ENCODE assay signal across 8 cellular contexts in the genomic region with DNA sequence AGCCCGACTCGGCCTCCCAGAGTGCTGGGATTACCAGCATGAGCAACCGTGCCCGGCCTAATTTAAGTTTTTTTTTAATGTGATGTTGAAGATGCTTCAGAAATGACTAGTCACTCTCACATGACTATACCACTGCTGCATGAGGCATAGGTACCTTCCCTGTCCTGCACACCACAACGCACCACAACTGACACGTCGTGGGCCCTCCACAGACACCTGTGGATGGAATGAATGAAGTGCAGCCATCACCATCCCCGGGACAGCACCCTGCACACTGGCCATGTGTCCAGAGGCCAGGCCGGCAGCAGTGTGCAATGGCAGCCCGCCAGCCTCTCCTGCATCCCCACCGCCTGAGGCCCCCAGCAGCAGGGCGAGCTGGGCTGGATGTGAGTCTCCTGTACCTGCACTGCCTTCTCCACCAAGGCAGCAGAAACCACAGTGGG. TPM values are rescaled to one million over a fixed set of nuclear protein-coding genes. Genes with fewer than 3 reads are reported as not detected.
A peak's percentile ranks its signal among the peaks of the same experiment; 100 is the strongest.
DNase-seq lines count a peak whose midpoint lies in the region; ATAC-seq, FAIRE-seq and TF ChIP-seq lines count a peak whose summit lies in the region.

No MANE protein-coding gene starts in this region.

- no peak overlapping the region for H3K4me3 ChIP-seq in GM12878

- CTCF ChIA-PET in GM12878 (lab: Yijun Ruan, JAX), result interaction anchor here (0.7 to 5.8 kb wide), 8 partner anchors 8 to 47 kb away, joined by 3 to 67 read pairs (median 6); no protein-coding TSS in a partner anchor

- intact Hi-C loops in GM12878 (cut with micrococcal nuclease; ENCODE audit: unreplicated experiment), result loop anchor here (1.0 to 5.0 kb wide), 2 partner anchors 17 to 85 kb away; no protein-coding TSS in a partner anchor

- peak; percentile 56; the same call in 1 of the 2 replicates for TF ChIP-seq POLR2A in GM12878 (IDR thresholded peaks at IDR 0.05; ENCODE audit: low read depth, low read length)

- H3K4me2 ChIP-seq in GM12878 (ENCODE audit: control insufficient read depth, insufficient read depth), result peak overlapping the region; percentile 36; the same call in 1 of the 2 replicates

- peak overlapping the region; percentile 16 for H3K27ac ChIP-seq in GM12878 (ENCODE audit: control insufficient read depth, insufficient read depth)

- BruUV-seq in GM12878 (replicated peaks; lab: Mats Ljungman, UMichigan), result no TSS peak

- ATAC-seq in GM18498 (IDR thresholded peaks at IDR 0.05; ENCODE audit: unreplicated experiment) (peak; percentile 69), GM21423 (IDR thresholded peaks at IDR 0.05; ENCODE audit: unreplicated experiment) (peak; percentile 72), HG03378 (IDR thresholded peaks at IDR 0.05; ENCODE audit: unreplicated experiment) (peak; percentile 90), GM12878 (peak; percentile 88)

- peak; percentile 96 for TF ChIP-seq EP300 in GM12878 (IDR thresholded peaks at IDR 0.05; ENCODE audit: borderline replicate concordance in 1 of 2, control insufficient read depth in 1 of 2, low read depth in 2 of 2, low read length in 2 of 2)

- H3K36me3 ChIP-seq in GM12878 (ENCODE audit: control insufficient read depth in 2 of 2, insufficient read depth in 2 of 2, low read length in 1 of 2), result peaks cover 28 to 43% of the 10 kb centered on the region in 2 experiments

- no peak for TF ChIP-seq RAD21 in GM12878 (IDR thresholded peaks at IDR 0.05; ENCODE audit: insufficient read depth, low read depth, low read length)

- no peak overlapping the region for H3K9ac ChIP-seq in GM12878 (ENCODE audit: control insufficient read depth, insufficient read depth, low read length)

- in situ Hi-C loops in GM12878 (cut with MboI), result no loop called here

- H2AFZ ChIP-seq in GM12878 (ENCODE audit: control insufficient read depth, low read depth, low read length), result no peak overlapping the region

- DNase-seq in GM12878 (ENCODE audit: low read depth, low spot score) (peak; percentile 79), NOMO-1 treated with dmso at 0.1 percent for 144 hours (lab: John Stamatoyannopoulos, UW; ENCODE audit: unreplicated experiment) (no peak), NCI-H226 (no peak), cerebellar nuclear complex (lab: John Stamatoyannopoulos, UW) (no peak), NCI-H524 (lab: John Stamatoyannopoulos, UW) (no peak)

- no peaks in the 10 kb centered on the region for H3K9me3 ChIP-seq in GM12878 (replicated peaks; ENCODE audit: control insufficient read depth, insufficient read depth, low read length)

- no peaks in the 10 kb centered on the region for H4K20me1 ChIP-seq in GM12878 (ENCODE audit: control insufficient read depth, insufficient read depth)

- FAIRE-seq in GM12878 (lab: Jason Lieb, UNC), result peak; percentile 31

- no peaks in the 10 kb centered on the region for H3K27me3 ChIP-seq in GM12878 (replicated peaks in 1 of 2; ENCODE audit: control insufficient read depth in 2 of 2, insufficient read depth in 2 of 2, low read length in 1 of 2)

- SMC1A ChIA-PET in GM12878 (lab: Charles Lee; ENCODE audit: uncharacterized antibody, unreplicated experiment), result interaction anchor here (1.0 to 21.7 kb wide), 10 partner anchors 8 to 209 kb away, joined by 3 to 354 read pairs (median 8); no protein-coding TSS in a partner anchor

- peaks cover 67% of the 10 kb centered on the region for H3K79me2 ChIP-seq in GM12878 (ENCODE audit: control insufficient read depth, insufficient read depth, low read length)

- 21% methylated on average over 12 of the region's 12 CpGs for WGBS in GM12878 (ENCODE audit: insufficient coverage, insufficient replicate concordance, low lambda C conversion rate, missing lambda C conversion rate)

- RAD21 ChIA-PET in GM12878 (lab: Charles Lee; ENCODE audit: unreplicated experiment), result interaction anchor here (0.9 to 6.9 kb wide), 8 partner anchors 8 to 208 kb away, joined by 3 to 150 read pairs (median 19); no protein-coding TSS in a partner anchor

- H3K4me1 ChIP-seq in GM12878 (ENCODE audit: control insufficient read depth, insufficient read depth, low read length), result peaks cover 63% of the 10 kb centered on the region

- POLR2A ChIA-PET in GM12878 (lab: Charles Lee), result interaction anchor here (0.6 to 9.8 kb wide), 9 partner anchors 8 to 208 kb away, joined by 3 to 122 read pairs (median 4); no protein-coding TSS in a partner anchor

- TF ChIP-seq CTCF in GM12878 (IDR thresholded peaks at IDR 0.05 in 2 of 3, conservative IDR thresholded peaks at IDR 0.05 in 1 of 3; ENCODE audit: control insufficient read depth in 2 of 3, extremely low read depth in 1 of 3, insufficient read depth in 1 of 3, low read depth in 3 of 3, low read length in 3 of 3), result no peak

TF ChIP-seq in GM12878, 131 proteins besides CTCF, POLR2A, EP300 and RAD21 (continues in another document):
- TF ChIP-seq GATAD2B (conservative IDR thresholded peaks at IDR 0.05; ENCODE audit: low read depth), result peak; percentile 74; the same call in 1 of the 2 replicates
- peak; percentile 79 for TF ChIP-seq MEF2A (IDR thresholded peaks at IDR 0.05; ENCODE audit: insufficient read depth, low read depth, low read length)
- TF ChIP-seq CHD2 (IDR thresholded peaks at IDR 0.05; ENCODE audit: borderline replicate concordance, low read depth, low read length), result peak; percentile 72; the same call in 1 of the 2 replicates
- TF ChIP-seq, protein P1, sequence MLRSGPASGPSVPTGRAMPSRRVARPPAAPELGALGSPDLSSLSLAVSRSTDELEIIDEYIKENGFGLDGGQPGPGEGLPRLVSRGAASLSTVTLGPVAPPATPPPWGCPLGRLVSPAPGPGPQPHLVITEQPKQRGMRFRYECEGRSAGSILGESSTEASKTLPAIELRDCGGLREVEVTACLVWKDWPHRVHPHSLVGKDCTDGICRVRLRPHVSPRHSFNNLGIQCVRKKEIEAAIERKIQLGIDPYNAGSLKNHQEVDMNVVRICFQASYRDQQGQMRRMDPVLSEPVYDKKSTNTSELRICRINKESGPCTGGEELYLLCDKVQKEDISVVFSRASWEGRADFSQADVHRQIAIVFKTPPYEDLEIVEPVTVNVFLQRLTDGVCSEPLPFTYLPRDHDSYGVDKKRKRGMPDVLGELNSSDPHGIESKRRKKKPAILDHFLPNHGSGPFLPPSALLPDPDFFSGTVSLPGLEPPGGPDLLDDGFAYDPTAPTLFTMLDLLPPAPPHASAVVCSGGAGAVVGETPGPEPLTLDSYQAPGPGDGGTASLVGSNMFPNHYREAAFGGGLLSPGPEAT (IDR thresholded peaks at IDR 0.05; ENCODE audit: low read depth), result peak; percentile 91
- TF ChIP-seq, protein P2, sequence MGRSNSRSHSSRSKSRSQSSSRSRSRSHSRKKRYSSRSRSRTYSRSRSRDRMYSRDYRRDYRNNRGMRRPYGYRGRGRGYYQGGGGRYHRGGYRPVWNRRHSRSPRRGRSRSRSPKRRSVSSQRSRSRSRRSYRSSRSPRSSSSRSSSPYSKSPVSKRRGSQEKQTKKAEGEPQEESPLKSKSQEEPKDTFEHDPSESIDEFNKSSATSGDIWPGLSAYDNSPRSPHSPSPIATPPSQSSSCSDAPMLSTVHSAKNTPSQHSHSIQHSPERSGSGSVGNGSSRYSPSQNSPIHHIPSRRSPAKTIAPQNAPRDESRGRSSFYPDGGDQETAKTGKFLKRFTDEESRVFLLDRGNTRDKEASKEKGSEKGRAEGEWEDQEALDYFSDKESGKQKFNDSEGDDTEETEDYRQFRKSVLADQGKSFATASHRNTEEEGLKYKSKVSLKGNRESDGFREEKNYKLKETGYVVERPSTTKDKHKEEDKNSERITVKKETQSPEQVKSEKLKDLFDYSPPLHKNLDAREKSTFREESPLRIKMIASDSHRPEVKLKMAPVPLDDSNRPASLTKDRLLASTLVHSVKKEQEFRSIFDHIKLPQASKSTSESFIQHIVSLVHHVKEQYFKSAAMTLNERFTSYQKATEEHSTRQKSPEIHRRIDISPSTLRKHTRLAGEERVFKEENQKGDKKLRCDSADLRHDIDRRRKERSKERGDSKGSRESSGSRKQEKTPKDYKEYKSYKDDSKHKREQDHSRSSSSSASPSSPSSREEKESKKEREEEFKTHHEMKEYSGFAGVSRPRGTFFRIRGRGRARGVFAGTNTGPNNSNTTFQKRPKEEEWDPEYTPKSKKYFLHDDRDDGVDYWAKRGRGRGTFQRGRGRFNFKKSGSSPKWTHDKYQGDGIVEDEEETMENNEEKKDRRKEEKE (IDR thresholded peaks at IDR 0.05), result no peak
- no peak for TF ChIP-seq CHD4 (IDR thresholded peaks at IDR 0.05)
- TF ChIP-seq NRF1 (conservative IDR thresholded peaks at IDR 0.05; ENCODE audit: low read depth, low read length), result no peak
- TF ChIP-seq, protein P3, sequence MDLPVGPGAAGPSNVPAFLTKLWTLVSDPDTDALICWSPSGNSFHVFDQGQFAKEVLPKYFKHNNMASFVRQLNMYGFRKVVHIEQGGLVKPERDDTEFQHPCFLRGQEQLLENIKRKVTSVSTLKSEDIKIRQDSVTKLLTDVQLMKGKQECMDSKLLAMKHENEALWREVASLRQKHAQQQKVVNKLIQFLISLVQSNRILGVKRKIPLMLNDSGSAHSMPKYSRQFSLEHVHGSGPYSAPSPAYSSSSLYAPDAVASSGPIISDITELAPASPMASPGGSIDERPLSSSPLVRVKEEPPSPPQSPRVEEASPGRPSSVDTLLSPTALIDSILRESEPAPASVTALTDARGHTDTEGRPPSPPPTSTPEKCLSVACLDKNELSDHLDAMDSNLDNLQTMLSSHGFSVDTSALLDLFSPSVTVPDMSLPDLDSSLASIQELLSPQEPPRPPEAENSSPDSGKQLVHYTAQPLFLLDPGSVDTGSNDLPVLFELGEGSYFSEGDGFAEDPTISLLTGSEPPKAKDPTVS (IDR thresholded peaks at IDR 0.05; ENCODE audit: low read depth, low read length), result 0 out of 2 replicates have a peak, but pooled peaks have one; percentile 27
- TF ChIP-seq ASH2L (IDR thresholded peaks at IDR 0.05; ENCODE audit: borderline replicate concordance, low read depth), result no peak

RNA-seq across cellular contexts. Expression of a gene that starts 55.1 kb away (rescaled TPM):
- 130 and 131 TPM in 2 replicates for total RNA-seq in GM12878 (2013; cell fraction: nucleolus; rRNA removed)
- total RNA-seq in GM12878 (2014; rRNA removed) (198 and 200 TPM in 2 replicates), GM12878 (2014; rRNA removed; fragmentation: Illumina TruSeq; extraction: Trizol) (135 and 144 TPM in 2 replicates), GM12878 (2021) (205 and 206 TPM in 2 replicates)
- polyA plus RNA-seq in GM12878 (2011; ENCODE audit: low read depth), result 123 TPM
- polyA plus RNA-seq in GM12878 (2011; rRNA removed) (101 and 118 TPM in 2 replicates), GM12878 (2014; fragmentation: Illumina TruSeq; extraction: Trizol) (116 and 141 TPM in 2 replicates), GM12878 (2014; fragmentation: Nextera tagmentation; extraction: Ambion mirVana) (10 to 100 TPM; 32.8 to 78.5 TPM), GM12878 (2014; rRNA removed) (203 and 212 TPM in 2 replicates), GM12878 (2016; fragmentation: Nextera tagmentation; extraction: Ambion mirVana) (10 to 100 TPM; 54.4 to 71.5 TPM)
- 103 and 118 TPM in 2 replicates for polyA plus RNA-seq in GM12878 (2011; cell fraction: cytosol; rRNA removed)
- polyA plus RNA-seq in GM12878 (2011; cell fraction: nucleus; rRNA removed), result 51.0 and 62.5 TPM in 2 replicates
- polyA plus RNA-seq in GM12878 (2012), result 135 and 137 TPM in 2 replicates
- polyA minus RNA-seq in GM12878 (2011; rRNA and poly(A)+ RNA removed), result 139 and 160 TPM in 2 replicates
- polyA minus RNA-seq in GM12878 (2011; cell fraction: cytosol; rRNA and poly(A)+ RNA removed), result 60.1 and 81.5 TPM in 2 replicates
- polyA minus RNA-seq in GM12878 (2011; cell fraction: nucleus; rRNA and poly(A)+ RNA removed), result 37.2 and 80.3 TPM in 2 replicates
